Comparison of ENCODE assay signal across 14 cellular contexts in genomic region chr7:24318326-24318725, GRCh38. TPM values are rescaled to one million over a fixed set of nuclear protein-coding genes. Genes with fewer than 3 reads are reported as not detected.
DNase-seq lines count a peak whose midpoint lies in the region; ATAC-seq and TF ChIP-seq lines count a peak whose summit lies in the region.
"Had no signal": no experiment of that assay in that cellular context is flagged by ENCODE, and none has a peak within 500 bp of the region (broad histone marks: within the 10 kb centered on the region; RNA-seq: fewer than 3 reads in every experiment).

No MANE protein-coding gene starts in this region.

- no peak overlapping the region for H2AFZ ChIP-seq in mammary epithelial cell (ENCODE audit: low read depth, low read length)

- H3K9ac ChIP-seq in mammary epithelial cell (ENCODE audit: insufficient read depth, low read length): no peak overlapping the region

- H3K27me3 Mint-ChIP-seq in nephron (ENCODE audit: low read depth): peaks cover 11% of the 10 kb centered on the region

- no peaks in the 10 kb centered on the region for H3K36me3 ChIP-seq in mammary epithelial cell (ENCODE audit: insufficient read depth, low read length)

- H3K4me3 Mint-ChIP-seq in nephron: no peak overlapping the region
- H3K4me3 Mint-ChIP-seq: activated naive CD4-positive, alpha-beta T cell treated with anti-CD3 and anti-CD28 coated beads, Interleukin-2, amount 10 ng/mL, durations not matched to agents 7 days and 5 days; HFFc6 had no signal

- CTCF ChIA-PET in mammary epithelial cell (lab: Charles Lee; ENCODE audit: low non-redundant PET): interaction anchor here (0.5 to 1.4 kb wide), 5 partner anchors 63 to 1439 kb away, joined by 3 to 26 read pairs (median 3); no protein-coding TSS in a partner anchor

- no peaks in the 10 kb centered on the region for H3K9me3 ChIP-seq in mammary epithelial cell (replicated peaks; ENCODE audit: insufficient read depth, low read length)

- H3K4me3 ChIP-seq in GM12864 (ENCODE audit: low read depth, low read length) (no peak overlapping the region), mammary epithelial cell (replicated peaks in 1 of 3; ENCODE audit: insufficient read depth in 1 of 3, low read depth in 2 of 3, low read length in 3 of 3) (no peak overlapping the region)

- H3K79me2 ChIP-seq in mammary epithelial cell (ENCODE audit: insufficient read depth, low read length): no peaks in the 10 kb centered on the region

- in situ Hi-C loops in mammary epithelial cell (cut with MboI; ENCODE audit: low sequenced_read_pairs in 2 of 2): loop anchor here in 1 of 2 donors (25.0 kb wide), 1 partner anchor 344 kb away; no protein-coding TSS in a partner anchor

- dilution Hi-C loops in mammary epithelial cell (cut with HindIII; ENCODE audit: low sequenced_read_pairs): no loop called here

- H3K36me3 Mint-ChIP-seq in nephron (ENCODE audit: low read depth): no peaks in the 10 kb centered on the region
- H3K36me3 Mint-ChIP-seq: activated naive CD4-positive, alpha-beta T cell treated with anti-CD3 and anti-CD28 coated beads, Interleukin-2, amount 10 ng/mL, durations not matched to agents 7 days and 5 days had no signal

- BruUV-seq in mammary epithelial cell (replicated peaks; lab: Mats Ljungman, UMichigan): no TSS peak

- no peak overlapping the region for H3K27ac Mint-ChIP-seq in nephron
- H3K27ac Mint-ChIP-seq: activated naive CD4-positive, alpha-beta T cell treated with anti-CD3 and anti-CD28 coated beads, Interleukin-2, amount 10 ng/mL, durations not matched to agents 7 days and 5 days; HFFc6 had no signal

- no peak overlapping the region for H3K4me2 ChIP-seq in mammary epithelial cell (ENCODE audit: insufficient read depth, low read depth, low read length)

- no peaks in the 10 kb centered on the region for H3K4me1 ChIP-seq in mammary epithelial cell (ENCODE audit: insufficient read depth, low read length)

- TF ChIP-seq CTCF in GM12864 (IDR thresholded peaks at IDR 0.05; ENCODE audit: low read depth, low read length, missing control alignments) (peak; percentile 95), LNCAP (IDR thresholded peaks at IDR 0.05) (peak; percentile 18; the same call in 1 of the 2 replicates), mammary epithelial cell (conservative IDR thresholded peaks at IDR 0.05 in 1 of 2, IDR thresholded peaks at IDR 0.05 in 1 of 2; ENCODE audit: extremely low read depth in 1 of 2, insufficient read depth in 1 of 2, low read depth in 1 of 2, low read length in 2 of 2) (peak; percentile 51 to 71), nephron (IDR thresholded peaks at IDR 0.05; ENCODE audit: unreplicated experiment in 3 of 3) (peak in 2 of 3 experiments; percentile 19 to 40)

- no peaks in the 10 kb centered on the region for H4K20me1 ChIP-seq in mammary epithelial cell (ENCODE audit: insufficient read depth, low read length)

- H3K9me3 Mint-ChIP-seq in nephron: no peaks in the 10 kb centered on the region
- H3K9me3 Mint-ChIP-seq: activated naive CD4-positive, alpha-beta T cell treated with anti-CD3 and anti-CD28 coated beads, Interleukin-2, amount 10 ng/mL, durations not matched to agents 7 days and 5 days had no signal

- no peak overlapping the region for H3K27ac ChIP-seq in mammary epithelial cell (ENCODE audit: insufficient read depth, low read depth, low read length)
- H3K27ac ChIP-seq: epithelial cell of prostate had no signal

- intact Hi-C loops in mammary epithelial cell (cut with micrococcal nuclease): loop anchor here (1.0 kb wide), 1 partner anchor 64 kb away; no protein-coding TSS in a partner anchor

- H3K27me3 ChIP-seq in mammary epithelial cell (ENCODE audit: insufficient read depth, low read length): no peaks in the 10 kb centered on the region

- H3K4me1 Mint-ChIP-seq in nephron: no peaks in the 10 kb centered on the region
- H3K4me1 Mint-ChIP-seq: activated naive CD4-positive, alpha-beta T cell treated with anti-CD3 and anti-CD28 coated beads, Interleukin-2, amount 10 ng/mL, durations not matched to agents 7 days and 5 days had no signal

- WGBS in mammary epithelial cell (ENCODE audit: low coverage, missing lambda C conversion rate): 44% methylated on average over 6 of the region's 6 CpGs

- DNase-seq in GM12864 (ENCODE audit: low read depth) (peak; percentile 26), mammary epithelial cell (no peak), NCI-H2029 treated with DMSO at 0.1 percent for 48 hours (lab: John Stamatoyannopoulos, UW) (no peak), NCI-H2029 (lab: John Stamatoyannopoulos, UW) (no peak)
- DNase-seq: activated naive CD4-positive, alpha-beta T cell treated with anti-CD3 and anti-CD28 coated beads, Interleukin-2, amount 10 ng/mL, durations not matched to agents 7 days and 5 days; HFFc6; mesenchymal stem cell; NK-92 treated with Interleukin-12 subunit alpha and Interleukin-12 subunit beta, amount 100 ng/mL, for 24 hours had no signal

- ATAC-seq in GM19324 (IDR thresholded peaks at IDR 0.05; ENCODE audit: low FRiP score, unreplicated experiment): no peak
- no peak for ATAC-seq in HG03460 (IDR thresholded peaks at IDR 0.05; ENCODE audit: unreplicated experiment)

RNA-seq across cellular contexts. Expression of gene NPY, which starts 34.3 kb away (rescaled TPM):
- total RNA-seq in mammary epithelial cell: not detected
- polyA plus RNA-seq in mammary epithelial cell: not detected
- not detected for polyA minus RNA-seq in mammary epithelial cell
- total RNA-seq: HFFc6, subcutaneous adipose tissue had no signal

Comparison
In these comparisons a context has a peak if more than half of its experiments do, and no peak if none do; other contexts are left out.
1. CTCF ChIP-seq: peak in every context shown above with its lines; median percentile 95 in GM12864; 61 in mammary epithelial cell; 30 in nephron; 18 in LNCAP.